Comparison of ENCODE assay signal across 8 cellular contexts in the genomic region with DNA sequence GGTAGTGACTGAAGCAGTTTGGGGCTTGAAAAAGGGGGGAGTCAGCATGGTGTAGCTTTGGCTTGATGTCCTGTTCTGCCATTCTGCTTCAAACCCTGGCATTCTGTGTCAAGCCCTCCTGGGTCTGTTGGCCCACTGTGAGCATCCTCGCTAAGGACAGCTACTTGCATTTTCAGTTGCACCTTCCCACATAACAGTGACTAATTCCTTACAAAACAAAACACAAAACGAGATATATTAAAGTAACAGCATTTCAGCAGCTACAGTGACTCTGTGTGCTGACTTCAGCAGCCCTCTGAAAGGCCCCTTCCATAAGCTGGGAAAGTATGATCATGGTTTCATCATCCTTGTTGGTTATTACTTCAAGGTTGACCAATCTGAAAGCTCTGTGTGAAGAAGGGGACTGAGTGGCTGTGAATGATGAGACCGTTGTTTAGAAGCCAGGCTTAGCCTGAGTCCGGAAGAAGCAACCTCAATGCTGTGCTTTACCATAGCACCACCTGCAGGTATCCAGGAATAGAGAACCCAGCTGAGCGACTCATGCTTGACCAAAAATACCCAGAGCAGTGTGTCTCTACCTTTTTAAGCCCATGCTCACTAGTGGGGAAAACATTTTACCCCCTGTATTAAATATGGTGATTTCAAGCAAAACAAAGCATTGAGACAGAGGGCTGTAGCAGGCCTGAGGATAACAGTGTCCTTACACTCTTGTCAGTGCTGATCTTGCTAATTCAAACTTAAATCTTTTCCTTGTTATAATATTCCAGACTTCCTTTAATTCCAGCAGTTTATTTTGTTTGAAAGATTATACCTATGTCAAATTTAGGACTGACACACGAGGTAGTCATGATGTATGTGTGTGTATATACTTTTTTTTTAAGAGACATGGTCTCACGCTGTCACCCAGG. TPM values are rescaled to one million over a fixed set of nuclear protein-coding genes. Genes with fewer than 3 reads are reported as not detected.
DNase-seq lines count a peak whose midpoint lies in the region; ATAC-seq and TF ChIP-seq lines count a peak whose summit lies in the region.

No MANE protein-coding gene starts in this region.

- no peaks in the 10 kb centered on the region for H3K27me3 ChIP-seq in heart right ventricle

- no peaks in the 10 kb centered on the region for H3K9me3 Mint-ChIP-seq in activated naive CD8-positive, alpha-beta T cell treated with anti-CD3 and anti-CD28 coated beads, Interleukin-2, amount 10 ng/mL, durations not matched to agents 7 days and 5 days

- ATAC-seq in GM19023 (IDR thresholded peaks at IDR 0.05; ENCODE audit: unreplicated experiment) (peak; percentile 78), HG03066 (IDR thresholded peaks at IDR 0.05; ENCODE audit: low read depth, unreplicated experiment) (peak; percentile 78), heart right ventricle (peak; percentile 70 to 89 (median 86))
- peak; percentile 92 for ATAC-seq in activated naive CD8-positive, alpha-beta T cell treated with anti-CD3 and anti-CD28 coated beads, Interleukin-2, amount 10 ng/mL, durations not matched to agents 7 days and 5 days (ENCODE audit: low read depth)

- H3K9me3 ChIP-seq in heart right ventricle = no peaks in the 10 kb centered on the region

- 41 to 44% methylated on average over 7 of the region's 7 CpGs for WGBS in heart right ventricle, 2 donors

- H3K27ac Mint-ChIP-seq in activated naive CD8-positive, alpha-beta T cell treated with anti-CD3 and anti-CD28 coated beads, Interleukin-2, amount 10 ng/mL, durations not matched to agents 7 days and 5 days = peak overlapping the region; percentile 11

- peaks cover 3% of the 10 kb centered on the region for H3K36me3 Mint-ChIP-seq in activated naive CD8-positive, alpha-beta T cell treated with anti-CD3 and anti-CD28 coated beads, Interleukin-2, amount 10 ng/mL, durations not matched to agents 7 days and 5 days

- peak; percentile 18 to 75 (median 65) for TF ChIP-seq CTCF in heart right ventricle (IDR thresholded peaks at IDR 0.05)

- peaks cover 20% of the 10 kb centered on the region for H3K4me1 Mint-ChIP-seq in activated naive CD8-positive, alpha-beta T cell treated with anti-CD3 and anti-CD28 coated beads, Interleukin-2, amount 10 ng/mL, durations not matched to agents 7 days and 5 days

- POLR2A ChIA-PET in activated naive CD8-positive, alpha-beta T cell treated with anti-CD3 and anti-CD28 coated beads, Interleukin-2, amount 10 ng/mL, durations not matched to agents 7 days and 5 days (lab: Charles Lee) = interaction anchor here (0.6 to 2.5 kb wide), 2 partner anchors 171 to 251 kb away, joined by 4 to 17 read pairs; a partner anchor contains a TSS

- H3K4me3 ChIP-seq in heart right ventricle = no peak overlapping the region

- peaks cover 0 to 6% (median 0%) of the 10 kb centered on the region in 9 donors for H3K4me1 ChIP-seq in heart right ventricle

- in situ Hi-C loops in Caki2 (cut with HindIII; ENCODE audit: low pct_unique_long_range_greater_than_20kb, low sequenced_read_pairs) = no loop called here

- H3K4me3 Mint-ChIP-seq in activated naive CD8-positive, alpha-beta T cell treated with anti-CD3 and anti-CD28 coated beads, Interleukin-2, amount 10 ng/mL, durations not matched to agents 7 days and 5 days = no peak overlapping the region

- peak overlapping the region in 1 of 10 donors; percentile 6 for H3K27ac ChIP-seq in heart right ventricle

- no peaks in the 10 kb centered on the region for H3K27me3 Mint-ChIP-seq in activated naive CD8-positive, alpha-beta T cell treated with anti-CD3 and anti-CD28 coated beads, Interleukin-2, amount 10 ng/mL, durations not matched to agents 7 days and 5 days

- intact Hi-C loops in heart right ventricle (cut with DNase I) = loop anchor here in 6 of 10 donors (1.0 to 5.0 kb wide), 3 partner anchors 171 to 178 kb away; a partner anchor contains a TSS

- H3K36me3 ChIP-seq in heart right ventricle = peaks cover 0 to 81% (median 5%) of the 10 kb centered on the region in 9 donors

- peak; percentile 47 for DNase-seq in Caki2 (ENCODE audit: low read depth)
- DNase-seq in NOMO-1 treated with dmso at 0.1 percent for 144 hours (lab: John Stamatoyannopoulos, UW; ENCODE audit: unreplicated experiment) = peak; percentile 65
- DNase-seq in activated naive CD8-positive, alpha-beta T cell treated with anti-CD3 and anti-CD28 coated beads, Interleukin-2, amount 10 ng/mL, durations not matched to agents 7 days and 5 days = no peak
- DNase-seq in heart right ventricle = peak in 1 of 2 donors; percentile 36
- peak; percentile 68 for DNase-seq in renal cortical epithelial cell (ENCODE audit: low read depth)
- no peak for DNase-seq in NCI-H446 (lab: John Stamatoyannopoulos, UW)

RNA-seq across cellular contexts. Expression of a gene that starts 42.6 kb away (rescaled TPM):
- total RNA-seq in Caki2 (2014; rRNA removed; shearing (Covaris generic); ENCODE audit: low replicate concordance) = not detected in 2 replicates
- total RNA-seq in activated naive CD8-positive, alpha-beta T cell treated with anti-CD3 and anti-CD28 coated beads, Interleukin-2, amount 10 ng/mL, durations not matched to agents 7 days and 5 days = under 1 TPM in 1 of 2 experiments, not detected in 1; 0.48 TPM
- total RNA-seq in heart right ventricle (1 to 10 TPM in 3 of 10 donors, under 1 TPM in 7; 0.51 to 1.8 (median 0.79) TPM), renal cortical epithelial cell (0.30 and 0.69 TPM in 2 replicates)
- 1 to 10 TPM in 1 of 2 donors, under 1 TPM in 1; 0.14 to 1.7 TPM for polyA plus RNA-seq in heart right ventricle

Comparison
In these comparisons a context has a peak if more than half of its experiments do, and no peak if none do; other contexts are left out.
1. DNase-seq: peak in Caki2 (single experiment), NOMO-1 treated with dmso at 0.1 percent for 144 hours (single experiment) and renal cortical epithelial cell (single experiment); none in activated naive CD8-positive, alpha-beta T cell treated with anti-CD3 and anti-CD28 coated beads, Interleukin-2, amount 10 ng/mL, durations not matched to agents 7 days and 5 days (single experiment) and NCI-H446 (0 of 2).
2. Peak in every context shown above with its lines, with median percentiles within 50 percentile points of each other: ATAC-seq.